ENCODE assay signal across 8 cellular contexts in the genomic region with DNA sequence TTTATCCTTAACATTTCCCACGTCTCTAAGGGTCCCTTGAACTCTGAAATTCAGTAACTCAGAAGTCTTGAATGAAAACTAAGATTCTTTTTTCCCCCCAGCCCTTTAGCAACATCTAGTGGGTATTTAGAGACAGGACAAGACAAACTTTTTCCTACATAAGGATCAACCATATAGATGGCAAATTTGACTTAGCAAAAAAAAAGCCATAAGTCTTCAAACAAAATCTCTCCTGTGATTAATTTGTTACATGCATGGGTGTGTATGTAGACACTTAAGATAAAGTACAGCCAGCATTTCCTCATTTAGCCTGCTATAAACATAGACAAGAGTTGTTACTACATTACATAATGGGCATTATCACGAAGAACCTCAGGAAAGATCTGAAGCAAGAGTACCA. TPM values are rescaled to one million over a fixed set of nuclear protein-coding genes. Genes with fewer than 3 reads are reported as not detected.
A peak's percentile ranks its signal among the peaks of the same experiment; 100 is the strongest.
DNase-seq lines count a peak whose midpoint lies in the region; ATAC-seq and TF ChIP-seq lines count a peak whose summit lies in the region.

No MANE protein-coding gene starts in this region.

- H3K36me3 Mint-ChIP-seq in activated CD4-positive, alpha-beta T cell treated with anti-CD3 and anti-CD28 coated beads for 36 hours (ENCODE audit: low read depth), result no peaks in the 10 kb centered on the region
- H3K36me3 Mint-ChIP-seq in activated CD4-positive, alpha-beta T cell treated with anti-CD3 and anti-CD28 coated beads, Interleukin-2, amount 10 ng/mL, durations not matched to agents 7 days and 5 days (ENCODE audit: low read depth), result peaks cover 2% of the 10 kb centered on the region

- no peak for TF ChIP-seq POLR2A in erythroblast (IDR thresholded peaks at IDR 0.05; ENCODE audit: low read length)

- H3K27ac Mint-ChIP-seq in activated CD4-positive, alpha-beta T cell treated with anti-CD3 and anti-CD28 coated beads for 36 hours, result no peak overlapping the region
- no peak overlapping the region for H3K27ac Mint-ChIP-seq in activated CD4-positive, alpha-beta T cell treated with anti-CD3 and anti-CD28 coated beads, Interleukin-2, amount 10 ng/mL, durations not matched to agents 7 days and 5 days

- ATAC-seq in activated CD4-positive, alpha-beta T cell treated with anti-CD3 and anti-CD28 coated beads for 36 hours, result peak; percentile 47
- no peak for ATAC-seq in HG02623 (IDR thresholded peaks at IDR 0.05; ENCODE audit: unreplicated experiment)
- no peak for ATAC-seq in GM18868 (IDR thresholded peaks at IDR 0.05; ENCODE audit: unreplicated experiment)
- no peak for ATAC-seq in HG03175 (IDR thresholded peaks at IDR 0.05; ENCODE audit: unreplicated experiment)

- CTCF ChIA-PET in activated CD4-positive, alpha-beta T cell treated with anti-CD3 and anti-CD28 coated beads for 36 hours (lab: Charles Lee), result interaction anchor here (0.8 to 1.0 kb wide), 3 partner anchors 21 to 342 kb away, joined by 3 to 5 read pairs (median 3); no protein-coding TSS in a partner anchor
- CTCF ChIA-PET in activated CD4-positive, alpha-beta T cell treated with anti-CD3 and anti-CD28 coated beads, Interleukin-2, amount 10 ng/mL, durations not matched to agents 7 days and 5 days (lab: Charles Lee), result interaction anchor here (1.3 kb wide), 1 partner anchor 28 kb away, joined by 3 read pairs; no protein-coding TSS in a partner anchor

- H3K9me3 Mint-ChIP-seq in activated CD4-positive, alpha-beta T cell treated with anti-CD3 and anti-CD28 coated beads for 36 hours (ENCODE audit: low read depth), result peaks cover 2% of the 10 kb centered on the region
- no peaks in the 10 kb centered on the region for H3K9me3 Mint-ChIP-seq in activated CD4-positive, alpha-beta T cell treated with anti-CD3 and anti-CD28 coated beads, Interleukin-2, amount 10 ng/mL, durations not matched to agents 7 days and 5 days

- no peaks in the 10 kb centered on the region for H3K27me3 Mint-ChIP-seq in activated CD4-positive, alpha-beta T cell treated with anti-CD3 and anti-CD28 coated beads for 36 hours
- H3K27me3 Mint-ChIP-seq in activated CD4-positive, alpha-beta T cell treated with anti-CD3 and anti-CD28 coated beads, Interleukin-2, amount 10 ng/mL, durations not matched to agents 7 days and 5 days, result peaks cover 5% of the 10 kb centered on the region

- no peaks in the 10 kb centered on the region for H3K4me1 Mint-ChIP-seq in activated CD4-positive, alpha-beta T cell treated with anti-CD3 and anti-CD28 coated beads for 36 hours
- H3K4me1 Mint-ChIP-seq in activated CD4-positive, alpha-beta T cell treated with anti-CD3 and anti-CD28 coated beads, Interleukin-2, amount 10 ng/mL, durations not matched to agents 7 days and 5 days, result no peaks in the 10 kb centered on the region

- POLR2A ChIA-PET in activated CD4-positive, alpha-beta T cell treated with anti-CD3 and anti-CD28 coated beads for 36 hours (lab: Charles Lee), result no interaction called here
- POLR2A ChIA-PET in activated CD4-positive, alpha-beta T cell treated with anti-CD3 and anti-CD28 coated beads, Interleukin-2, amount 10 ng/mL, durations not matched to agents 7 days and 5 days (lab: Charles Lee), result no interaction called here

- no peak overlapping the region for H3K4me3 ChIP-seq in skeletal muscle cell (ENCODE audit: low read depth, low read length)

- intact Hi-C loops in activated CD4-positive, alpha-beta T cell treated with anti-CD3 and anti-CD28 coated beads for 36 hours (cut with DNase I, micrococcal nuclease), result loop anchor here (1.0 to 10.0 kb wide), 5 partner anchors 216 to 1361 kb away; no protein-coding TSS in a partner anchor

- H3K4me3 Mint-ChIP-seq in activated CD4-positive, alpha-beta T cell treated with anti-CD3 and anti-CD28 coated beads for 36 hours, result no peak overlapping the region
- H3K4me3 Mint-ChIP-seq in activated CD4-positive, alpha-beta T cell treated with anti-CD3 and anti-CD28 coated beads, Interleukin-2, amount 10 ng/mL, durations not matched to agents 7 days and 5 days, result no peak overlapping the region

- no peak for DNase-seq in activated CD4-positive, alpha-beta T cell treated with anti-CD3 and anti-CD28 coated beads for 36 hours
- DNase-seq in activated CD4-positive, alpha-beta T cell treated with anti-CD3 and anti-CD28 coated beads, Interleukin-2, amount 10 ng/mL, durations not matched to agents 7 days and 5 days, result no peak
- DNase-seq in OCI-M1 (lab: John Stamatoyannopoulos, UW) (peak; percentile 43), erythroblast (lab: John Stamatoyannopoulos, UW) (peak; percentile 19 to 25), skeletal muscle cell (ENCODE audit: low read depth) (peak; percentile 14)

RNA-seq across cellular contexts. Expression of a gene that starts 29.1 kb away (rescaled TPM):
- under 1 TPM; 0.66 to 0.67 TPM for total RNA-seq in activated CD4-positive, alpha-beta T cell treated with anti-CD3 and anti-CD28 coated beads for 36 hours
- total RNA-seq in activated CD4-positive, alpha-beta T cell treated with anti-CD3 and anti-CD28 coated beads, Interleukin-2, amount 10 ng/mL, durations not matched to agents 7 days and 5 days, result under 1 TPM; 0.17 TPM

Comparison
In these comparisons a context has a peak if more than half of its experiments do, and no peak if none do; other contexts are left out.
1. DNase-seq: peak in OCI-M1 (single experiment), erythroblast (2 of 2) and skeletal muscle cell (single experiment); none in activated CD4-positive, alpha-beta T cell treated with anti-CD3 and anti-CD28 coated beads for 36 hours (single experiment) and activated CD4-positive, alpha-beta T cell treated with anti-CD3 and anti-CD28 coated beads, Interleukin-2, amount 10 ng/mL, durations not matched to agents 7 days and 5 days (single experiment).